ENCODE assay signal across 9 cellular contexts in the genomic region with DNA sequence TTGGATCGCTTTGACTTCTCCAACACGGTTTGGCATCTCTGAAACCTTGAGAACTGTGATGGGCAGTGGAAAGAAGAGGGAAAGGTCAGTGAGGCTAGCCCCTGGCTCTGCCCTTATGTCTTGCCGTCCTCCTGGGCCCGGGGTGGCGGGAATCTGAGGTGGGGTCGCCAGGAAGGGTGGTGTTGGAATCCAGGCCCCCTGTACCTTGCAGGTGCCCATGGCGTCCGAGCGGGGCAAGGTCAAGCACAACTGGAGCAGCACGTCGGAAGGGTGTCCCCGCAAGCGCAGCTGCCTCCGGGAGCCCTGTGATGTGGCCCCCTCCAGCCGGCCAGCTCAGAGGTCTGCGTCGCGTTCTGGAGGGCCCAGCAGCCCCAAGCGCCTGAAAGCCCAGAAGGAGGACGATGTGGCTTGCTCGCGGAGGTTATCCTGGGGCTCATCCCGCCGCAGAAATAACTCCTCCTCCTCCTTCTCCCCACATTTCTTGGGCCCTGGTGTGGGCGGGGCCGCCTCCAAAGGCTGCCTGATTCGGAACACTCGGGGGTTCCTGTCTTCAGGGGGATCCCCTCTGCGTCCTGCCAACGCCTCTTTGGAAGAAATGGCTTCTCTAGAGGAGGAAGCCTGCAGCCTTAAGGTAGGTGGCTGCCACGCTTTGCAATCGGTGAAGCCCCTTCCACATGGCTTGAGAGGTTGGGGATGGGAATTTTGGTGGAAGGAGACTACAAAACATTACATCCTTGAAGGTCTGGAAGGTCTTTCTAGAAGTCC. TPM values are rescaled to one million over a fixed set of nuclear protein-coding genes. Genes with fewer than 3 reads are reported as not detected.
A peak's percentile ranks its signal among the peaks of the same experiment; 100 is the strongest.
DNase-seq lines count a peak whose midpoint lies in the region; ATAC-seq and TF ChIP-seq lines count a peak whose summit lies in the region.
"Had no signal": no experiment of that assay in that cellular context is flagged by ENCODE, and none has a peak within 500 bp of the region (broad histone marks: within the 10 kb centered on the region; RNA-seq: fewer than 3 reads in every experiment).

No MANE protein-coding gene starts in this region.

- H3K27me3 Mint-ChIP-seq in CD4-positive, alpha-beta memory T cell = no peaks in the 10 kb centered on the region

- POLR2A ChIA-PET in CD4-positive, alpha-beta memory T cell (lab: Charles Lee; ENCODE audit: partially characterized antibody) = interaction anchor here (0.6 to 3.1 kb wide), 16 partner anchors 11 to 457 kb away, joined by 3 to 62 read pairs (median 4); partner anchors contain the start of genes ARPC4, CRELD1, IRAK2 and TADA3

- peak overlapping the region; percentile 23 to 99 for H3K4me3 ChIP-seq in CD4-positive, alpha-beta memory T cell (ENCODE audit: low read length in 2 of 2)
- peak overlapping the region; percentile 79 for H3K4me3 ChIP-seq in choroid plexus epithelial cell (ENCODE audit: low read depth, low read length)
- peak overlapping the region; percentile 67 to 74 (median 74) for H3K4me3 ChIP-seq in right lobe of liver

- peak overlapping the region; percentile 78 for H3K27ac ChIP-seq in CD4-positive, alpha-beta memory T cell (ENCODE audit: low read depth, low read length)
- peak overlapping the region; percentile 67 to 85 (median 70) for H3K27ac ChIP-seq in right lobe of liver

- TF ChIP-seq CTCF in choroid plexus epithelial cell (conservative IDR thresholded peaks at IDR 0.05; ENCODE audit: low read depth, low read length) (no peak), right lobe of liver (IDR thresholded peaks at IDR 0.05) (no peak)

- peaks cover 36 to 48% of the 10 kb centered on the region in 2 donors for H3K36me3 Mint-ChIP-seq in CD4-positive, alpha-beta memory T cell

- TF ChIP-seq POLR2A in right lobe of liver (IDR thresholded peaks at IDR 0.05) = no peak

- ATAC-seq in HG03432 (IDR thresholded peaks at IDR 0.05; ENCODE audit: unreplicated experiment) (peak; percentile 19), right lobe of liver (peak in 3 of 4 donors; percentile 1 to 10 (median 5)), GM19455 (IDR thresholded peaks at IDR 0.05; ENCODE audit: unreplicated experiment) (no peak), GM18858 (IDR thresholded peaks at IDR 0.05; ENCODE audit: unreplicated experiment) (no peak)

- H3K4me1 Mint-ChIP-seq in CD4-positive, alpha-beta memory T cell = peaks cover 38 to 66% (median 55%) of the 10 kb centered on the region in 4 donors

- H3K9me3 Mint-ChIP-seq in CD4-positive, alpha-beta memory T cell = peaks cover 0 to 19% (median 10%) of the 10 kb centered on the region in 8 donors

- no peaks in the 10 kb centered on the region for H3K27me3 ChIP-seq in CD4-positive, alpha-beta memory T cell (ENCODE audit: insufficient read depth, low read length)
- no peaks in the 10 kb centered on the region for H3K27me3 ChIP-seq in right lobe of liver

- H3K36me3 ChIP-seq in CD4-positive, alpha-beta memory T cell (ENCODE audit: insufficient read depth, low read length) = peaks cover 10% of the 10 kb centered on the region
- no peaks in the 10 kb centered on the region for H3K36me3 ChIP-seq in right lobe of liver

- peaks cover 51% of the 10 kb centered on the region for H3K4me1 ChIP-seq in CD4-positive, alpha-beta memory T cell (ENCODE audit: insufficient read depth, low read length)
- H3K4me1 ChIP-seq in right lobe of liver = peaks cover 0 to 28% (median 4%) of the 10 kb centered on the region in 4 donors

- peak overlapping the region; percentile 95 to 98 (median 97) for H3K27ac Mint-ChIP-seq in CD4-positive, alpha-beta memory T cell

- CTCF ChIA-PET in CD4-positive, alpha-beta memory T cell (lab: Charles Lee; ENCODE audit: partially characterized antibody) = interaction anchor here (0.9 to 9.8 kb wide), 3 partner anchors 14 to 136 kb away, joined by 3 to 67 read pairs (median 5); no protein-coding TSS in a partner anchor

- H3K4me3 Mint-ChIP-seq in CD4-positive, alpha-beta memory T cell = peak overlapping the region; percentile 97 to 99 (median 99)

- H3K9me3 ChIP-seq in CD4-positive, alpha-beta memory T cell (ENCODE audit: control insufficient read depth in 1 of 2, low read length in 2 of 2) = no peaks in the 10 kb centered on the region
- no peaks in the 10 kb centered on the region for H3K9me3 ChIP-seq in right lobe of liver

- intact Hi-C loops in CD4-positive, alpha-beta memory T cell (cut with micrococcal nuclease) = loop anchor here (1.0 to 2.0 kb wide), 7 partner anchors 15 to 518 kb away; partner anchors contain the start of genes BRK1, BRPF1, SEC13 and VHL
- intact Hi-C loops in right lobe of liver (cut with DNase I) = no loop called here

- peak; percentile 33 to 79 (median 44) for DNase-seq in CD4-positive, alpha-beta memory T cell
- DNase-seq in activated CD4-positive, CD25-positive, alpha-beta regulatory T cell treated with anti-CD3 and anti-CD28 coated beads, Interleukin-2, amount 50 U/mL, for 72 hours = peak; percentile 59
- DNase-seq in choroid plexus epithelial cell (ENCODE audit: low read depth) (peak; percentile 14), right lobe of liver (peak in 2 of 3 donors; percentile 51 to 58)
- peak; percentile 24 for DNase-seq in stimulated activated CD8-positive, alpha-beta memory T cell treated with anti-CD3 and anti-CD28 coated beads, Interleukin-12 subunit alpha, Interleukin-12 subunit beta, amount 100 ng/mL, for 1 hour (ENCODE audit: low read depth)

- whole genome bisulfite sequencing in right lobe of liver (ENCODE audit: insufficient coverage, low coverage, low lambda C conversion rate, missing lambda C conversion rate) = 5% methylated on average over 15 of the region's 32 CpGs

RNA-seq across cellular contexts. Expression of gene TATDN2, which starts 0.9 kb away (rescaled TPM):
- total RNA-seq in CD4-positive, alpha-beta memory T cell = 10 to 100 TPM; 76.1 to 79.3 TPM
- 10 to 100 TPM in 1 of 2 donors, 1 to 10 TPM in 1; 8.4 to 20.1 TPM for polyA plus RNA-seq in CD4-positive, alpha-beta memory T cell
- 10 to 100 TPM in 3 of 6 experiments, 1 to 10 TPM in 3; 7.2 to 13.4 (median 10.1) TPM for total RNA-seq in right lobe of liver

RNA-seq across cellular contexts. Expression of gene GHRL, which starts 43.6 kb away (rescaled TPM):
- total RNA-seq in CD4-positive, alpha-beta memory T cell = 1 to 10 TPM in 1 of 2 experiments, not detected in 1; 1.1 TPM
- polyA plus RNA-seq in CD4-positive, alpha-beta memory T cell = under 1 TPM in 1 of 2 donors, not detected in 1; 0.75 TPM
- under 1 TPM in 2 of 6 experiments, not detected in 4; 0.32 to 0.43 TPM for total RNA-seq in right lobe of liver
- total RNA-seq: NCI-H460 had no signal

Comparison
In these comparisons a context has a peak if more than half of its experiments do, and no peak if none do; other contexts are left out.
1. ATAC-seq: peak in HG03432 (single experiment) and right lobe of liver (3 of 4); none in GM19455 (single experiment) and GM18858 (single experiment).
2. RNA of gene TATDN2, which starts 0.9 kb away (total RNA-seq): 76.1 to 79.3 TPM in CD4-positive, alpha-beta memory T cell; 7.2 to 13.4 TPM in right lobe of liver; every median in the first group is over 4 times any median in the second.
3. Peak in every context shown above with its lines, with median percentiles within 50 percentile points of each other: DNase-seq and H3K4me3 ChIP-seq.